In genomic region chr16:79212114-79212791, GRCh38 we compare ENCODE assay signal across 17 cellular contexts.
A peak's percentile ranks its signal among the peaks of the same experiment; 100 is the strongest.
DNase-seq lines count a peak whose midpoint lies in the region; ATAC-seq, FAIRE-seq and TF ChIP-seq lines count a peak whose summit lies in the region.
"Had no signal": no experiment of that assay in that cellular context is flagged by ENCODE, and none has a peak within 500 bp of the region (broad histone marks: within the 10 kb centered on the region; RNA-seq: fewer than 3 reads in every experiment).

No MANE protein-coding gene starts in this region.

- POLR2A ChIA-PET in MCF 10A (lab: Yijun Ruan, JAX): no interaction called here

- CTCF ChIA-PET in MCF 10A (lab: Yijun Ruan, JAX): interaction anchor here (0.6 to 0.7 kb wide), 2 partner anchors 43 to 198 kb away, joined by 4 read pairs; no protein-coding TSS in a partner anchor

- TF ChIP-seq POLR2A in GM12891 (IDR thresholded peaks at IDR 0.05; ENCODE audit: low read depth, low read length): no peak

- 8 to 9% methylated on average over 10 of the region's 10 CpGs for WGBS in GM23248 (ENCODE audit: low coverage in 1 of 2, low lambda C conversion rate in 2 of 2, missing lambda C conversion rate in 2 of 2), 2 experiments

- H3K27ac ChIP-seq in GM23248: no peak overlapping the region
- H3K27ac ChIP-seq: HL-60 had no signal

- H3K27ac Mint-ChIP-seq in MCF 10A (ENCODE audit: low read depth, unreplicated experiment): no peak overlapping the region

- H3K27me3 ChIP-seq in GM23248 (replicated peaks; ENCODE audit: insufficient read depth) (no peaks in the 10 kb centered on the region), Loucy (ENCODE audit: insufficient read depth, low read length, poor library complexity, severe bottlenecking) (no peaks in the 10 kb centered on the region)

- intact Hi-C loops in MCF 10A (cut with micrococcal nuclease): no loop called here

- H3K4me1 ChIP-seq in GM23248 (ENCODE audit: insufficient read depth) (no peaks in the 10 kb centered on the region), Loucy (ENCODE audit: insufficient read depth, low read length, poor library complexity, severe bottlenecking) (peaks cover 6% of the 10 kb centered on the region)
- H3K4me1 ChIP-seq: HAP-1 had no signal

- H3K9me2 ChIP-seq in GM23248 (ENCODE audit: insufficient read depth): no peaks in the 10 kb centered on the region
- H3K9me2 ChIP-seq in Loucy (replicated peaks; ENCODE audit: low read depth, low read length): no peaks in the 10 kb centered on the region

- no peaks in the 10 kb centered on the region for H4K20me1 ChIP-seq in GM23248 (ENCODE audit: insufficient read depth)
- H4K20me1 ChIP-seq in Loucy (ENCODE audit: insufficient read depth, low read length, poor library complexity, severe bottlenecking): no peaks in the 10 kb centered on the region

- BruUV-seq in MCF 10A (replicated peaks; lab: Mats Ljungman, UMichigan): no TSS peak

- H3K4me3 ChIP-seq in GM23248 (peak overlapping the region; percentile 32), Loucy (ENCODE audit: low read length, poor library complexity, severe bottlenecking) (no peak overlapping the region)
- H3K4me3 ChIP-seq: HAP-1 had no signal

- H3K27me3 Mint-ChIP-seq in MCF 10A (ENCODE audit: insufficient read depth, unreplicated experiment): no peaks in the 10 kb centered on the region

- peaks cover 19% of the 10 kb centered on the region for H3K9me3 Mint-ChIP-seq in MCF 10A (ENCODE audit: unreplicated experiment)

- no peak overlapping the region for H2AFZ ChIP-seq in GM23248
- H2AFZ ChIP-seq in Loucy (ENCODE audit: low read length): no peak overlapping the region

- in situ Hi-C loops in GM23248 (cut with MboI): no loop called here

- H3F3A ChIP-seq in GM23248 (ENCODE audit: insufficient read depth): no peaks in the 10 kb centered on the region
- H3F3A ChIP-seq in Loucy (ENCODE audit: low read depth): no peaks in the 10 kb centered on the region

- H3K4me3 Mint-ChIP-seq in MCF 10A (ENCODE audit: unreplicated experiment): no peak overlapping the region

- H3K36me3 Mint-ChIP-seq in MCF 10A (ENCODE audit: insufficient read depth, unreplicated experiment): no peaks in the 10 kb centered on the region

- DNase-seq in GM23248 (no peak), globus pallidus (ENCODE audit: low spot score) (peak; percentile 49), pons (ENCODE audit: low spot score) (peak; percentile 48), MCF 10A (ENCODE audit: unreplicated experiment) (no peak), GM12891 (ENCODE audit: insufficient read length, low spot score) (no peak)
- DNase-seq: DMS79, Kasumi-1, NCI-H1105, NCI-H2081, Right ventricle myocardium superior, SW 1271 had no signal

- TF ChIP-seq CTCF in Loucy (conservative IDR thresholded peaks at IDR 0.05; ENCODE audit: low read length): 0 out of 2 replicates have a peak, but pooled peaks have one; percentile 18
- no peak for TF ChIP-seq CTCF in MCF 10A (IDR thresholded peaks at IDR 0.05; ENCODE audit: unreplicated experiment)

- H3K4me1 Mint-ChIP-seq in MCF 10A (ENCODE audit: insufficient read depth, unreplicated experiment): no peaks in the 10 kb centered on the region

- H3K4me2 ChIP-seq in GM23248 (ENCODE audit: unreplicated experiment) (peak overlapping the region; percentile 52), Loucy (ENCODE audit: low read depth, low read length, poor library complexity, severe bottlenecking) (no peak overlapping the region)

- H3K36me3 ChIP-seq in GM23248 (ENCODE audit: low read depth) (no peaks in the 10 kb centered on the region), Loucy (ENCODE audit: insufficient read depth, low read length) (no peaks in the 10 kb centered on the region)
- H3K36me3 ChIP-seq: HAP-1 had no signal

- no peak overlapping the region for H3K9ac ChIP-seq in GM23248
- no peak overlapping the region for H3K9ac ChIP-seq in Loucy (ENCODE audit: low read depth, low read length, poor library complexity, severe bottlenecking)

- FAIRE-seq in GM12891 (lab: Jason Lieb, UNC): no peak
- FAIRE-seq: G401.6, HTR-8/SVneo had no signal

- H3K9me3 ChIP-seq in GM23248 (ENCODE audit: low read depth) (no peaks in the 10 kb centered on the region), Loucy (ENCODE audit: insufficient read depth, low read depth, low read length) (no peaks in the 10 kb centered on the region)
- H3K9me3 ChIP-seq: HAP-1 had no signal

- ATAC-seq in GM18498 (IDR thresholded peaks at IDR 0.05; ENCODE audit: unreplicated experiment): no peak

- H3K79me2 ChIP-seq in GM23248 (ENCODE audit: insufficient read depth) (no peaks in the 10 kb centered on the region), Loucy (ENCODE audit: insufficient read depth, low read length) (no peaks in the 10 kb centered on the region)

TF ChIP-seq in GM12891, 5 proteins besides CTCF, POLR2A, EP300 and RAD21:
- TF ChIP-seq TAF1 (IDR thresholded peaks at IDR 0.05; ENCODE audit: low read depth, low read length) (no peak), POLR2AphosphoS5 (IDR thresholded peaks at IDR 0.05; ENCODE audit: low read depth, low read length) (no peak), SPI1 (IDR thresholded peaks at IDR 0.05; ENCODE audit: low read depth, low read length) (no peak), POU2F2 (IDR thresholded peaks at IDR 0.05; ENCODE audit: low read depth, low read length) (no peak), PAX5 (IDR thresholded peaks at IDR 0.05; ENCODE audit: insufficient read depth, low read length, severe bottlenecking) (no peak)

Comparison
In these comparisons a context has a peak if more than half of its experiments do, and no peak if none do; other contexts are left out.
1. DNase-seq: peak in globus pallidus (single experiment) and pons (single experiment); none in GM23248 (single experiment), MCF 10A (single experiment) and GM12891 (single experiment).